ENCODE assay signal across 8 cellular contexts in genomic region chr16:88936008-88936912, GRCh38. TPM values are rescaled to one million over a fixed set of nuclear protein-coding genes. Genes with fewer than 3 reads are reported as not detected.
DNase-seq lines count a peak whose midpoint lies in the region; ATAC-seq and TF ChIP-seq lines count a peak whose summit lies in the region.

No MANE protein-coding gene starts in this region.

- peak overlapping the region; percentile 92 to 100 (median 98) for H3K4me2 ChIP-seq in BLaER1 treated with 17β-estradiol and CSF1 and Interleukin-3, amounts not matched to agents 10 nM and 100 nM

- peaks cover 2% of the 10 kb centered on the region for H3K36me3 Mint-ChIP-seq in activated B cell treated with CpG ODN at 0.5 μM for 24 hours (ENCODE audit: low read depth)
- peaks cover 1% of the 10 kb centered on the region for H3K36me3 Mint-ChIP-seq in memory B cell

- TF ChIP-seq CTCF in activated B cell treated with CpG ODN at 0.5 μM for 24 hours (IDR thresholded peaks at IDR 0.05) = no peak

- H3K9me3 ChIP-seq in BLaER1 treated with 17β-estradiol and CSF1 and Interleukin-3, amounts not matched to agents 10 nM and 100 nM (replicated peaks in 1 of 11) = no peaks in the 10 kb centered on the region

- H3K4me3 Mint-ChIP-seq in activated B cell treated with CpG ODN at 0.5 μM for 24 hours (peak overlapping the region; percentile 76), memory B cell (peak overlapping the region; percentile 82)

- H3K27me3 Mint-ChIP-seq in activated B cell treated with CpG ODN at 0.5 μM for 24 hours = no peaks in the 10 kb centered on the region
- H3K27me3 Mint-ChIP-seq in memory B cell = no peaks in the 10 kb centered on the region

- peak; percentile 38 for ATAC-seq in activated B cell treated with CpG ODN at 0.5 μM for 24 hours (ENCODE audit: low read depth)
- ATAC-seq in memory B cell (ENCODE audit: low read depth) = peak; percentile 48
- no peak for ATAC-seq in HG02642 (IDR thresholded peaks at IDR 0.05; ENCODE audit: poor library complexity, unreplicated experiment)
- ATAC-seq in HG03571 (IDR thresholded peaks at IDR 0.05; ENCODE audit: unreplicated experiment) = no peak
- no peak for ATAC-seq in HG02798 (IDR thresholded peaks at IDR 0.05; ENCODE audit: poor library complexity, unreplicated experiment)

- POLR2A ChIA-PET in activated B cell treated with CpG ODN at 0.5 μM for 24 hours (lab: Charles Lee) = interaction anchor here (0.6 to 1.6 kb wide), 14 partner anchors 11 to 972 kb away, joined by 3 to 9 read pairs (median 3); partner anchors contain the start of genes APRT and ZNF778

- H3K4me3 ChIP-seq in BLaER1 treated with 17β-estradiol and CSF1 and Interleukin-3, amounts not matched to agents 10 nM and 100 nM = peak overlapping the region; percentile 40 to 72 (median 66)
- H3K4me3 ChIP-seq in H7 (ENCODE audit: insufficient read depth, low read depth, low read length) = no peak overlapping the region

- DNase-seq in H7 = peak; percentile 84
- no peak for DNase-seq in activated B cell treated with CpG ODN at 0.5 μM for 24 hours
- peak in 1 of 2 donors; percentile 49 for DNase-seq in memory B cell (ENCODE audit: low spot score in 2 of 2)
- no peak for DNase-seq in EL

- peaks cover 28 to 34% (median 32%) of the 10 kb centered on the region in 11 experiments for H3K27me3 ChIP-seq in BLaER1 treated with 17β-estradiol and CSF1 and Interleukin-3, amounts not matched to agents 10 nM and 100 nM
- peaks cover 21% of the 10 kb centered on the region for H3K27me3 ChIP-seq in H7 (ENCODE audit: control insufficient read depth, insufficient read depth, low read length)

- peak overlapping the region; percentile 84 for H3K27ac Mint-ChIP-seq in activated B cell treated with CpG ODN at 0.5 μM for 24 hours
- H3K27ac Mint-ChIP-seq in memory B cell = peak overlapping the region; percentile 93

- peaks cover 0 to 11% (median 0%) of the 10 kb centered on the region in 11 experiments; a peak in 2 of 22 replicates for H3K36me3 ChIP-seq in BLaER1 treated with 17β-estradiol and CSF1 and Interleukin-3, amounts not matched to agents 10 nM and 100 nM
- H3K36me3 ChIP-seq in H7 (replicated peaks; ENCODE audit: control insufficient read depth, insufficient read depth, low read length) = no peaks in the 10 kb centered on the region

- H3K9ac ChIP-seq in BLaER1 treated with 17β-estradiol and CSF1 and Interleukin-3, amounts not matched to agents 10 nM and 100 nM = peak overlapping the region; percentile 72 to 92 (median 88)

- intact Hi-C loops in activated B cell treated with CpG ODN at 0.5 μM for 24 hours (cut with micrococcal nuclease) = loop anchor here (1.0 to 5.0 kb wide), 6 partner anchors 11 to 280 kb away; no protein-coding TSS in a partner anchor

- H3K9me3 Mint-ChIP-seq in activated B cell treated with CpG ODN at 0.5 μM for 24 hours (no peaks in the 10 kb centered on the region), memory B cell (no peaks in the 10 kb centered on the region)

- H3K4me1 Mint-ChIP-seq in activated B cell treated with CpG ODN at 0.5 μM for 24 hours (peaks cover 46% of the 10 kb centered on the region), memory B cell (peaks cover 17% of the 10 kb centered on the region)

- peak overlapping the region; percentile 67 to 98 (median 96); a peak in 21 of 22 replicates for H3K27ac ChIP-seq in BLaER1 treated with 17β-estradiol and CSF1 and Interleukin-3, amounts not matched to agents 10 nM and 100 nM

- peaks cover 34 to 95% (median 44%) of the 10 kb centered on the region in 11 experiments; a peak in 20 of 22 replicates for H4K20me1 ChIP-seq in BLaER1 treated with 17β-estradiol and CSF1 and Interleukin-3, amounts not matched to agents 10 nM and 100 nM

- CTCF ChIA-PET in activated B cell treated with CpG ODN at 0.5 μM for 24 hours (lab: Charles Lee) = interaction anchor here (1.0 to 2.1 kb wide), 2 partner anchors 13 to 280 kb away, joined by 3 to 5 read pairs; no protein-coding TSS in a partner anchor

- H3K4me1 ChIP-seq in BLaER1 treated with 17β-estradiol and CSF1 and Interleukin-3, amounts not matched to agents 10 nM and 100 nM = peaks cover 60 to 84% (median 78%) of the 10 kb centered on the region in 10 experiments

RNA-seq across cellular contexts. Expression of gene CBFA2T3, which starts 40.7 kb away (rescaled TPM):
- total RNA-seq in H7 (2014; rRNA removed; shearing (Covaris generic)) = 0.35 TPM in 1 of 2 replicates, not detected in the other
- total RNA-seq in activated B cell treated with CpG ODN at 0.5 μM for 24 hours = 50.8 and 63.3 TPM in 2 replicates

Comparison
In these comparisons a context has a peak if more than half of its experiments do, and no peak if none do; other contexts are left out.
1. ATAC-seq: peak in activated B cell treated with CpG ODN at 0.5 μM for 24 hours (single experiment) and memory B cell (single experiment); none in HG02642 (single experiment), HG03571 (single experiment) and HG02798 (single experiment).
2. RNA of gene CBFA2T3, which starts 40.7 kb away (total RNA-seq): 50.8 to 63.3 TPM in activated B cell treated with CpG ODN at 0.5 μM for 24 hours; 0.35 TPM in H7; every median in the first group is over 10 times any median in the second.